In genomic region chr1:148263906-148264255, GRCh38 we compare ENCODE assay signal across 7 cellular contexts.
DNase-seq lines count a peak whose midpoint lies in the region; ATAC-seq and TF ChIP-seq lines count a peak whose summit lies in the region.

No MANE protein-coding gene starts in this region.

- H3K4me3 ChIP-seq in Panc1 (ENCODE audit: low read depth in 2 of 2, low read length in 2 of 2) (peak overlapping the region; percentile 46 to 77), esophagus (ENCODE audit: low read depth in 1 of 2, low read length in 2 of 2) (peak overlapping the region; percentile 68 to 69)

- CTCF ChIA-PET in Panc1 (lab: Charles Lee): interaction anchor here (0.6 to 0.7 kb wide), 2 partner anchors 71 to 432 kb away, joined by 3 read pairs; no protein-coding TSS in a partner anchor

- peak overlapping the region; percentile 86 for H3K4me3 Mint-ChIP-seq in progenitor cell of endocrine pancreas (ENCODE audit: low read depth)

- H3K27ac Mint-ChIP-seq in progenitor cell of endocrine pancreas: peak overlapping the region; percentile 82

- no TSS peak for BruUV-seq in Panc1 (replicated peaks; lab: Mats Ljungman, UMichigan)

- H3K27me3 ChIP-seq in Panc1 (ENCODE audit: control insufficient read depth, insufficient read depth, low read length) (no peaks in the 10 kb centered on the region), esophagus (ENCODE audit: control insufficient read depth in 1 of 2, insufficient read depth in 2 of 2, low read length in 2 of 2) (no peaks in the 10 kb centered on the region)

- DNase-seq in Panc1 (ENCODE audit: low read depth, low spot score) (no peak), progenitor cell of endocrine pancreas (ENCODE audit: low spot score, unreplicated experiment) (no peak), kidney tubule cell (ENCODE audit: low spot score) (no peak), NCI-H1930 (lab: John Stamatoyannopoulos, UW) (no peak)

- TF ChIP-seq CTCF in Panc1 (IDR thresholded peaks at IDR 0.05): no peak
- TF ChIP-seq CTCF in progenitor cell of endocrine pancreas (IDR thresholded peaks at IDR 0.05; ENCODE audit: unreplicated experiment): no peak

- WGBS in esophagus, 2 donors: 3 to 4% methylated on average over 17 of the region's 17 CpGs

- intact Hi-C loops in Panc1 (cut with micrococcal nuclease; ENCODE audit: unreplicated experiment): loop anchor here (5.0 kb wide), 1 partner anchor 68 kb away; no protein-coding TSS in a partner anchor

- POLR2A ChIA-PET in Panc1 (lab: Charles Lee): interaction anchor here (0.6 to 2.3 kb wide), 10 partner anchors 13 to 259 kb away, joined by 3 to 81 read pairs (median 4); no protein-coding TSS in a partner anchor

- no peaks in the 10 kb centered on the region for H3K9me3 Mint-ChIP-seq in progenitor cell of endocrine pancreas (ENCODE audit: low read depth)

- H3K4me1 Mint-ChIP-seq in progenitor cell of endocrine pancreas (ENCODE audit: low read depth): peaks cover 9% of the 10 kb centered on the region

- H3K4me1 ChIP-seq in Panc1 (ENCODE audit: control insufficient read depth, insufficient read depth, low read length) (no peaks in the 10 kb centered on the region), esophagus (ENCODE audit: control insufficient read depth in 2 of 2, insufficient read depth in 2 of 2, low read length in 1 of 2) (peaks cover 0 to 3% of the 10 kb centered on the region in 2 donors)

- H3K36me3 Mint-ChIP-seq in progenitor cell of endocrine pancreas (ENCODE audit: insufficient read depth): no peaks in the 10 kb centered on the region

- H3K27me3 Mint-ChIP-seq in progenitor cell of endocrine pancreas: peaks cover 58% of the 10 kb centered on the region

- no peaks in the 10 kb centered on the region for H3K9me3 ChIP-seq in Panc1 (ENCODE audit: control insufficient read depth, insufficient read depth, low read depth, low read length)
- no peaks in the 10 kb centered on the region for H3K9me3 ChIP-seq in esophagus (ENCODE audit: control insufficient read depth in 2 of 2, insufficient read depth in 1 of 2, low read depth in 1 of 2, low read length in 1 of 2)

- in situ Hi-C loops in Panc1 (cut with HindIII; ENCODE audit: low pct_unique_long_range_greater_than_20kb, low sequenced_read_pairs): no loop called here

- peak overlapping the region; percentile 94 for H3K27ac ChIP-seq in Panc1 (ENCODE audit: low read length)
- peak overlapping the region; percentile 73 to 97 for H3K27ac ChIP-seq in esophagus (ENCODE audit: low read depth in 2 of 2, low read length in 1 of 2)

- H3K36me3 ChIP-seq in Panc1 (ENCODE audit: control insufficient read depth, insufficient read depth, low read length) (no peaks in the 10 kb centered on the region), esophagus (ENCODE audit: control insufficient read depth in 2 of 2, insufficient read depth in 2 of 2, low read length in 1 of 2) (no peaks in the 10 kb centered on the region)

- peak; percentile 33 for ATAC-seq in GM21619 (IDR thresholded peaks at IDR 0.05; ENCODE audit: unreplicated experiment)
- no peak for ATAC-seq in Panc1
- ATAC-seq in GM21825 (IDR thresholded peaks at IDR 0.05; ENCODE audit: unreplicated experiment): no peak
